In the genomic region with DNA sequence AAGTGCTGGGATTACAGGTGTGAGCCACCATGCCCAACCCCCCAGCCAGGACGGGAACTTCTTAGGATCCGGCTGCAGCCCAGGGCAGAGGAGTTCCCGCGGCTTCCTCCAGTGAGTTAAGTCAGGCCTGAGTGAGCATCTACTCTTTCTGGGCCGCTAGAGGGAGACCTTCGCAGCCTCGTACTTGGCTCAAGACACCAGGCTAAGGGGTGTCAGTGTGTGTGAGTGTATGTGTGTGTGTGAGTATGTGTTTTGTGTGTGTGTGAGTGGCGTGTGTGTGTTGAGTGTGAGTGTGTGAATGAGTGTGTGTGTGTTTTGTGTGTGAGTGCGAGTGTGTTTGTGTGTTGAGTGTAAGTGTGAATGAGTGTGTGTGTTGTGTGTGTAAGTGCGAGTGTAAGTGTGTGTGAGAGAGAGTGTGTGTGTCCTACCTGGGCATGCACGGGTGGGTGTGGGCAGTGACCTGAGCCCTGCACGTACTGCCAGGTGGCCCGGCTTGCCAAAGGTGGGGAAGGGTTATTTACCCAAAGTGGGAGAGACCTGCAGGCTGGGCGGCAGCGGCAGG, we compare ENCODE assay signal across 9 cellular contexts. TPM values are rescaled to one million over a fixed set of nuclear protein-coding genes. Genes with fewer than 3 reads are reported as not detected.
DNase-seq lines count a peak whose midpoint lies in the region; ATAC-seq, FAIRE-seq and TF ChIP-seq lines count a peak whose summit lies in the region.
"Had no signal": no experiment of that assay in that cellular context is flagged by ENCODE, and none has a peak within 500 bp of the region (broad histone marks: within the 10 kb centered on the region; RNA-seq: fewer than 3 reads in every experiment).

No MANE protein-coding gene starts in this region.

- peak; percentile 67 to 85 (median 79) for TF ChIP-seq CTCF in ovary (IDR thresholded peaks at IDR 0.05)
- TF ChIP-seq CTCF in tibial artery (IDR thresholded peaks at IDR 0.05) = peak; percentile 79 to 85

- DNase-seq in NCI-H1048 (lab: John Stamatoyannopoulos, UW) (peak; percentile 19), SJSA1 (ENCODE audit: low read depth in 1 of 2, low spot score in 2 of 2) (peak; percentile 80 to 90), germinal center (ENCODE audit: low spot score) (peak; percentile 64), ovary (peak; percentile 70 to 83 (median 80)), tibial artery (peak; percentile 71 to 83)
- DNase-seq in activated effector memory CD4-positive, alpha-beta T cell treated with anti-CD3 and anti-CD28 coated beads, Interleukin-2, amount 50 U/mL, for 16 hours = peak; percentile 88

- TF ChIP-seq EP300 in ovary (IDR thresholded peaks at IDR 0.05) = no peak

- H3K27me3 ChIP-seq in SJSA1 (replicated peaks) (no peaks in the 10 kb centered on the region), ovary (no peaks in the 10 kb centered on the region), tibial artery (no peaks in the 10 kb centered on the region)

- H3K36me3 ChIP-seq in SJSA1 = no peaks in the 10 kb centered on the region
- H3K36me3 ChIP-seq in ovary = no peaks in the 10 kb centered on the region
- no peaks in the 10 kb centered on the region for H3K36me3 ChIP-seq in tibial artery

- H3K27ac ChIP-seq in SJSA1 = no peak overlapping the region
- no peak overlapping the region for H3K27ac ChIP-seq in ovary
- no peak overlapping the region for H3K27ac ChIP-seq in tibial artery

- H3K4me1 ChIP-seq in SJSA1 (replicated peaks) = peaks cover 18% of the 10 kb centered on the region
- no peaks in the 10 kb centered on the region for H3K4me1 ChIP-seq in ovary (ENCODE audit: insufficient read depth)
- H3K4me1 ChIP-seq in tibial artery = peaks cover 0 to 3% (median 0%) of the 10 kb centered on the region in 4 donors

- TF ChIP-seq POLR2A in ovary (IDR thresholded peaks at IDR 0.05) = no peak

- 23 to 26% (median 24%) methylated on average over 15 of the region's 15 CpGs for WGBS in ovary, 3 donors

- intact Hi-C loops in ovary (cut with DNase I) = loop anchor here (1.0 to 10.0 kb wide), 4 partner anchors 67 to 135 kb away; no protein-coding TSS in a partner anchor
- intact Hi-C loops in tibial artery (cut with DNase I; ENCODE audit: low total_unique reads) = loop anchor here (1.0 kb wide), 1 partner anchor 130 kb away; no protein-coding TSS in a partner anchor

- ATAC-seq in HG03196 (IDR thresholded peaks at IDR 0.05; ENCODE audit: unreplicated experiment) = no peak

- H3K9me3 ChIP-seq in SJSA1 (replicated peaks) = no peaks in the 10 kb centered on the region
- H3K9me3 ChIP-seq in ovary = no peaks in the 10 kb centered on the region
- no peaks in the 10 kb centered on the region for H3K9me3 ChIP-seq in tibial artery

- H3K4me3 ChIP-seq in SJSA1 (no peak overlapping the region), ovary (no peak overlapping the region), tibial artery (no peak overlapping the region)

- FAIRE-seq in G401.6 (lab: Jason Lieb, UNC) = peak; percentile 84
- FAIRE-seq: frontal cortex had no signal

RNA-seq across cellular contexts. Expression of a gene that starts 58.5 kb away (rescaled TPM):
- total RNA-seq in SJSA1 (2014; rRNA removed; shearing (Covaris generic)) = not detected in 2 replicates
- not detected for total RNA-seq in ovary
- under 1 TPM in 1 of 2 donors, not detected in 1; 0.07 TPM for polyA plus RNA-seq in ovary
- total RNA-seq: frontal cortex had no signal

Comparison
In these comparisons a context has a peak if more than half of its experiments do, and no peak if none do; other contexts are left out.
1. DNase-seq: peak in every context shown above with its lines; median percentile 88 in activated effector memory CD4-positive, alpha-beta T cell treated with anti-CD3 and anti-CD28 coated beads, Interleukin-2, amount 50 U/mL, for 16 hours; 85 in SJSA1; 80 in ovary; 77 in tibial artery; 64 in germinal center; 19 in NCI-H1048.